Comparison of ENCODE assay signal across 15 cellular contexts in genomic region chr12:108637222-108637621, GRCh38. TPM values are rescaled to one million over a fixed set of nuclear protein-coding genes. Genes with fewer than 3 reads are reported as not detected.
A peak's percentile ranks its signal among the peaks of the same experiment; 100 is the strongest.
DNase-seq lines count a peak whose midpoint lies in the region; ATAC-seq lines count a peak whose summit lies in the region.
"Had no signal": no experiment of that assay in that cellular context is flagged by ENCODE, and none has a peak within 500 bp of the region (broad histone marks: within the 10 kb centered on the region; RNA-seq: fewer than 3 reads in every experiment).

No MANE protein-coding gene starts in this region.

- H3K9me2 ChIP-seq in Karpas-422 (replicated peaks; ENCODE audit: insufficient read depth, low read length), result no peaks in the 10 kb centered on the region

- H2AK5ac ChIP-seq in trophoblast cell (ENCODE audit: low read length), result no peak overlapping the region

- H4K20me1 ChIP-seq in Karpas-422 (ENCODE audit: insufficient read depth, low read depth, low read length), result no peaks in the 10 kb centered on the region

- H3K4me3 ChIP-seq in Karpas-422 (ENCODE audit: low read length), result peak overlapping the region; percentile 38
- H3K4me3 ChIP-seq in trophoblast cell (ENCODE audit: low read depth, low read length), result no peak overlapping the region

- ATAC-seq in HG03025 (IDR thresholded peaks at IDR 0.05; ENCODE audit: low FRiP score, unreplicated experiment), result no peak
- no peak for ATAC-seq in HG03139 (IDR thresholded peaks at IDR 0.05; ENCODE audit: unreplicated experiment)
- ATAC-seq: natural killer cell treated with Interleukin-12 subunit alpha and Interleukin-12 subunit beta and Interleukin-15 and Interleukin-18, amount 100 ng/mL, for 72 hours; Panc1 had no signal

- no peak overlapping the region for H4K12ac ChIP-seq in trophoblast cell (ENCODE audit: low read depth, low read length)

- H3K9me3 ChIP-seq in Karpas-422 (ENCODE audit: low read length) (no peaks in the 10 kb centered on the region), trophoblast cell (ENCODE audit: insufficient read depth, low read depth, low read length) (no peaks in the 10 kb centered on the region)

- peak overlapping the region; percentile 43 for H3K27ac Mint-ChIP-seq in T-helper 2 cell treated with Interferon-gamma antibody and Interleukin-4, amounts not matched to agents 5 μg/mL and 100 μg/mL, for 36 hours
- H3K27ac Mint-ChIP-seq: natural killer cell treated with Interleukin-12 subunit alpha and Interleukin-12 subunit beta and Interleukin-15 and Interleukin-18, amount 100 ng/mL, for 72 hours had no signal

- H3K9ac ChIP-seq in Karpas-422 (ENCODE audit: low read length) (peak overlapping the region; percentile 23; the same call in 1 of the 2 replicates), trophoblast cell (ENCODE audit: low read length) (no peak overlapping the region)

- H2BK120ac ChIP-seq in trophoblast cell (ENCODE audit: insufficient read depth, low read length, poor library complexity), result no peak overlapping the region

- DNase-seq in T-helper 2 cell treated with Interferon-gamma antibody and Interleukin-4, amounts not matched to agents 5 μg/mL and 100 μg/mL, for 36 hours (ENCODE audit: low spot score), result no peak
- DNase-seq in T-helper 2 cell (no peak), Karpas-422 (no peak), trophoblast cell (no peak), NCI-H1417 treated with DMSO at 0.1 percent for 48 hours (lab: John Stamatoyannopoulos, UW) (no peak)
- DNase-seq: 8988T; activated CD8-positive, alpha-beta memory T cell treated with anti-CD3 and anti-CD28 coated beads, Interleukin-2, amount 50 U/mL, for 48 hours; aorta; small intestine; T1000 had no signal

- H3K4me1 Mint-ChIP-seq in T-helper 2 cell treated with Interferon-gamma antibody and Interleukin-4, amounts not matched to agents 5 μg/mL and 100 μg/mL, for 36 hours (ENCODE audit: low read depth), result peaks cover 40% of the 10 kb centered on the region

- peak overlapping the region; percentile 28 for H3K14ac ChIP-seq in trophoblast cell (ENCODE audit: low read length)

- WGBS in trophoblast cell (ENCODE audit: extremely low coverage, insufficient coverage, insufficient read length), result no CpG with 5 or more reads among the region's 2 CpGs

- H3K79me1 ChIP-seq in trophoblast cell (ENCODE audit: low read length), result peaks cover 22% of the 10 kb centered on the region

- H3K4ac ChIP-seq in trophoblast cell (ENCODE audit: low read depth, low read length), result no peak overlapping the region

- no peak overlapping the region for H2BK5ac ChIP-seq in trophoblast cell (ENCODE audit: low read depth, low read length, poor library complexity)

- H3K4me1 ChIP-seq in Karpas-422 (ENCODE audit: low read length) (peaks cover 93% of the 10 kb centered on the region), trophoblast cell (ENCODE audit: control insufficient read depth in 1 of 2, insufficient read depth in 2 of 2, low read length in 2 of 2) (peaks cover 27 to 50% of the 10 kb centered on the region in 2 experiments)

- H3K36me3 ChIP-seq in Karpas-422 (ENCODE audit: insufficient read depth, low read length), result no peaks in the 10 kb centered on the region
- peaks cover 0 to 5% of the 10 kb centered on the region in 2 experiments for H3K36me3 ChIP-seq in trophoblast cell (ENCODE audit: control insufficient read depth in 1 of 2, insufficient read depth in 2 of 2, low read length in 2 of 2)

- no peak overlapping the region for H2AFZ ChIP-seq in Karpas-422 (ENCODE audit: low read length)
- no peak overlapping the region for H2AFZ ChIP-seq in trophoblast cell (ENCODE audit: insufficient read depth, low read length, poor library complexity)

- H2BK12ac ChIP-seq in trophoblast cell (ENCODE audit: low read length), result peak overlapping the region; percentile 46

- H3K18ac ChIP-seq in trophoblast cell (ENCODE audit: low read length), result no peak overlapping the region

- H3K27me3 Mint-ChIP-seq in T-helper 2 cell treated with Interferon-gamma antibody and Interleukin-4, amounts not matched to agents 5 μg/mL and 100 μg/mL, for 36 hours (ENCODE audit: low read depth), result no peaks in the 10 kb centered on the region
- H3K27me3 Mint-ChIP-seq: natural killer cell treated with Interleukin-12 subunit alpha and Interleukin-12 subunit beta and Interleukin-15 and Interleukin-18, amount 100 ng/mL, for 72 hours had no signal

- H3K36me3 Mint-ChIP-seq in T-helper 2 cell treated with Interferon-gamma antibody and Interleukin-4, amounts not matched to agents 5 μg/mL and 100 μg/mL, for 36 hours (ENCODE audit: low read depth), result peaks cover 10% of the 10 kb centered on the region
- H3K36me3 Mint-ChIP-seq: natural killer cell treated with Interleukin-12 subunit alpha and Interleukin-12 subunit beta and Interleukin-15 and Interleukin-18, amount 100 ng/mL, for 72 hours had no signal

- H3K79me2 ChIP-seq in Karpas-422 (ENCODE audit: low read length) (no peaks in the 10 kb centered on the region), trophoblast cell (ENCODE audit: control insufficient read depth, insufficient read depth, low read length, poor library complexity) (no peaks in the 10 kb centered on the region)

- H3K4me3 Mint-ChIP-seq in T-helper 2 cell treated with Interferon-gamma antibody and Interleukin-4, amounts not matched to agents 5 μg/mL and 100 μg/mL, for 36 hours, result peak overlapping the region; percentile 13
- H3K4me3 Mint-ChIP-seq: natural killer cell treated with Interleukin-12 subunit alpha and Interleukin-12 subunit beta and Interleukin-15 and Interleukin-18, amount 100 ng/mL, for 72 hours had no signal

- H3K27ac ChIP-seq in Karpas-422 (ENCODE audit: low read length) (peak overlapping the region; percentile 96; the same call in 1 of the 2 replicates), cingulate gyrus (ENCODE audit: low read depth, low read length) (peak overlapping the region; percentile 90), trophoblast cell (ENCODE audit: low read depth, low read length) (no peak overlapping the region)

- no peak overlapping the region for H4K91ac ChIP-seq in trophoblast cell (ENCODE audit: low read depth, low read length)

- no peak overlapping the region for H3K23ac ChIP-seq in trophoblast cell (ENCODE audit: low read length)

- no peaks in the 10 kb centered on the region for H3K9me3 Mint-ChIP-seq in T-helper 2 cell treated with Interferon-gamma antibody and Interleukin-4, amounts not matched to agents 5 μg/mL and 100 μg/mL, for 36 hours
- H3K9me3 Mint-ChIP-seq: natural killer cell treated with Interleukin-12 subunit alpha and Interleukin-12 subunit beta and Interleukin-15 and Interleukin-18, amount 100 ng/mL, for 72 hours had no signal

- H3K4me2 ChIP-seq in Karpas-422 (ENCODE audit: low read depth, low read length, poor library complexity, severe bottlenecking), result peak overlapping the region; percentile 74
- H3K4me2 ChIP-seq in trophoblast cell (ENCODE audit: low read length), result no peak overlapping the region

- H3K27me3 ChIP-seq in Karpas-422 (ENCODE audit: low read length), result no peaks in the 10 kb centered on the region
- no peaks in the 10 kb centered on the region for H3K27me3 ChIP-seq in trophoblast cell (ENCODE audit: insufficient read depth, low read length)

- H4K8ac ChIP-seq in trophoblast cell (ENCODE audit: low read depth, low read length), result no peak overlapping the region

RNA-seq across cellular contexts. Expression of gene SELPLG, which starts 3.5 kb away (rescaled TPM):
- total RNA-seq in Karpas-422 (2014; rRNA removed; shearing (Covaris generic); ENCODE audit: low replicate concordance), result 0.97 and 2.5 TPM in 2 replicates
- polyA plus RNA-seq in trophoblast cell (2013), result 3.6 and 3.7 TPM in 2 replicates

RNA-seq across cellular contexts. Expression of gene TMEM119, which starts 39.3 kb away (rescaled TPM):
- total RNA-seq in Karpas-422 (2014; rRNA removed; shearing (Covaris generic); ENCODE audit: low replicate concordance), result not detected in 2 replicates
- 16.8 and 19.9 TPM in 2 replicates for polyA plus RNA-seq in trophoblast cell (2013)
- total RNA-seq: natural killer cell treated with Interleukin-12 subunit alpha and Interleukin-12 subunit beta and Interleukin-15 and Interleukin-18, amount 100 ng/mL, for 72 hours had no signal
